26 cellular contexts compared by ENCODE assay signal in the genomic region with DNA sequence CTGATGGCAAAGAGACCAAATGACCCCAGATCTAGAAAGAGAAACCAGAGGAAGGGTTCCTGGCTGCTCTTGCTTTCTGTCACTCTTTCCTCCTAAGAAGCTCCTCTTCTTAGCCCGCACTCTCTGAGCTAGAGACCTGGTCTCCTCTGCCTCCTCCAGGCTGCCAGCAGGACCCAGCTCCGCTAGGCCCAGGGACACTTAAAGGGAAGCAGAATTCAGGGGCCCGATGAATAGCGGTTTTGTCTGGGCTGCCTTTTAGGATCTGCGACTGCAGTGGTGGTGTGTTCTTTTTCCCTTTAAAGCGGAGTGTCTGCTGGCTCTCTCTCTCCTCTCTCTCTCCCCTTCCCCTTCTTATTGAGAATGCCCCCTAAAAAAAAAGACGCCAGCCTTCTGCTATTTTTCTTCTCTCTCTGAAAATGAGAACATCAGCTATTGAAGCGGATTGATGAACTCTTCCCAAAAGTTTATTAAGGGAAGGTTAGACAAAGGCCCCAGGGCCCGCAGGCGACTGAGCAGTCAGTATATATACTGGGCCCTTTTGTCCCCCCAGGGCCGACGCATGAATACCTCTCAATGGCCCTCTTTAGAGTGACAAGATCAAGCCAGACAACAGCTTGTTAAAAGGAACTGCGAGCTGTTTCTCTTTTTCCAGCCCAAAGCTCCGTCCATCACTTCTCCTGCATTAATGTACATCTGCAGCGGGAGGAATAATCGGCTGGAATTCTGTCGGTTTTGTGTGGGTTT. TPM values are rescaled to one million over a fixed set of nuclear protein-coding genes. Genes with fewer than 3 reads are reported as not detected.
DNase-seq lines count a peak whose midpoint lies in the region; TF ChIP-seq lines count a peak whose summit lies in the region.
"Had no signal": no experiment of that assay in that cellular context is flagged by ENCODE, and none has a peak within 500 bp of the region (broad histone marks: within the 10 kb centered on the region; RNA-seq: fewer than 3 reads in every experiment).

No MANE protein-coding gene starts in this region.

- TF ChIP-seq CTCF in endodermal cell (conservative IDR thresholded peaks at IDR 0.05): no peak
- no peak for TF ChIP-seq CTCF in transverse colon (IDR thresholded peaks at IDR 0.05)

- in situ Hi-C loops in transverse colon (cut with MboI; ENCODE audit: low pct_ligation_motif_present in 1 of 4, low pct_unique_long_range_greater_than_20kb in 1 of 4, low sequenced_read_pairs in 3 of 4): no loop called here

- intact Hi-C loops in transverse colon (cut with DNase I; ENCODE audit: low total_unique reads): no loop called here

- peaks cover 6% of the 10 kb centered on the region for H3K4me1 ChIP-seq in endodermal cell (ENCODE audit: control insufficient read depth, insufficient read depth, low read length)
- peaks cover 22% of the 10 kb centered on the region for H3K4me1 ChIP-seq in neuron (ENCODE audit: insufficient read depth, low read length)
- H3K4me1 ChIP-seq in transverse colon: no peaks in the 10 kb centered on the region
- H3K4me1 ChIP-seq: BE2C, SJCRH30 had no signal

- H3K4me3 Mint-ChIP-seq in endodermal cell: no peak overlapping the region
- no peak overlapping the region for H3K4me3 Mint-ChIP-seq in T-helper 2 cell treated with Interferon-gamma antibody and Interleukin-4, amounts not matched to agents 5 μg/mL and 100 μg/mL, for 36 hours
- H3K4me3 Mint-ChIP-seq: CD4-positive, CD25-positive, alpha-beta regulatory T cell had no signal

- H3K27me3 ChIP-seq in endodermal cell (ENCODE audit: control insufficient read depth, insufficient read depth, low read length, poor library complexity, severe bottlenecking): peaks cover 100% of the 10 kb centered on the region
- H3K27me3 ChIP-seq in neuron (ENCODE audit: insufficient read depth, low read length): peaks cover 27% of the 10 kb centered on the region
- H3K27me3 ChIP-seq in transverse colon: peaks cover 89% of the 10 kb centered on the region
- H3K27me3 ChIP-seq: BE2C had no signal

- TF ChIP-seq POLR2A in transverse colon (IDR thresholded peaks at IDR 0.05): no peak

- H3K36me3 Mint-ChIP-seq in endodermal cell (ENCODE audit: low read depth): no peaks in the 10 kb centered on the region
- no peaks in the 10 kb centered on the region for H3K36me3 Mint-ChIP-seq in T-helper 2 cell treated with Interferon-gamma antibody and Interleukin-4, amounts not matched to agents 5 μg/mL and 100 μg/mL, for 36 hours (ENCODE audit: low read depth)
- H3K36me3 Mint-ChIP-seq: CD4-positive, CD25-positive, alpha-beta regulatory T cell had no signal

- peaks cover 99% of the 10 kb centered on the region for H3K27me3 Mint-ChIP-seq in endodermal cell (ENCODE audit: insufficient read depth)
- peaks cover 38% of the 10 kb centered on the region for H3K27me3 Mint-ChIP-seq in T-helper 2 cell treated with Interferon-gamma antibody and Interleukin-4, amounts not matched to agents 5 μg/mL and 100 μg/mL, for 36 hours (ENCODE audit: low read depth)

- 39 to 59% methylated on average over 8 to 17 of the region's 17 CpGs for WGBS in endodermal cell (ENCODE audit: insufficient coverage in 1 of 2, insufficient read length in 1 of 2), 2 experiments
- 76 to 83% methylated on average over 1 to 17 of the region's 17 CpGs for WGBS in transverse colon (ENCODE audit: low coverage in 1 of 2), 2 donors

- H3K9ac ChIP-seq in endodermal cell (ENCODE audit: extremely low read depth, low read length, poor library complexity, severe bottlenecking): no peak overlapping the region
- H3K9ac ChIP-seq: GM23248 had no signal

- H2AFZ ChIP-seq in neuron (ENCODE audit: low read depth, low read length): peak overlapping the region; percentile 65
- H2AFZ ChIP-seq: GM23248 had no signal

- H3K4me3 ChIP-seq in endodermal cell (ENCODE audit: low read length) (no peak overlapping the region), neuron (ENCODE audit: low read length) (no peak overlapping the region), transverse colon (no peak overlapping the region)
- H3K4me3 ChIP-seq: GM23248, SJCRH30 had no signal

- H3K9me3 ChIP-seq in endodermal cell (ENCODE audit: control insufficient read depth, low read length): no peaks in the 10 kb centered on the region
- no peaks in the 10 kb centered on the region for H3K9me3 ChIP-seq in neuron (ENCODE audit: low read length)
- no peaks in the 10 kb centered on the region for H3K9me3 ChIP-seq in transverse colon
- H3K9me3 ChIP-seq: BE2C, SJCRH30 had no signal

- H3K27ac Mint-ChIP-seq in endodermal cell: no peak overlapping the region
- no peak overlapping the region for H3K27ac Mint-ChIP-seq in T-helper 2 cell treated with Interferon-gamma antibody and Interleukin-4, amounts not matched to agents 5 μg/mL and 100 μg/mL, for 36 hours
- H3K27ac Mint-ChIP-seq: CD4-positive, CD25-positive, alpha-beta regulatory T cell had no signal

- DNase-seq in NCI-H82 (lab: John Stamatoyannopoulos, UW) (peak; percentile 31), NCI-H82 treated with DMSO at 0.1 percent for 48 hours (lab: John Stamatoyannopoulos, UW; ENCODE audit: unreplicated experiment) (no peak), endodermal cell (no peak), transverse colon (no peak), NCI-H2029 (lab: John Stamatoyannopoulos, UW) (no peak)
- no peak for DNase-seq in T-helper 2 cell treated with Interferon-gamma antibody and Interleukin-4, amounts not matched to agents 5 μg/mL and 100 μg/mL, for 36 hours (ENCODE audit: low spot score)
- DNase-seq: ACHN; BE2C; CD4-positive, CD25-positive, alpha-beta regulatory T cell; DMS153; DND-41; GM23248; H9; Karpas-422; NCI-H1092; NCI-H1417 treated with DMSO at 0.1 percent for 48 hours; NCI-H187; NCI-H2171 treated with DMSO at 0.1 percent for 48 hours; NCI-H345; NCI-H510A treated with DMSO at 0.1 percent for 48 hours; SJCRH30 had no signal

- peaks cover 14% of the 10 kb centered on the region for H3K4me1 Mint-ChIP-seq in endodermal cell
- H3K4me1 Mint-ChIP-seq in T-helper 2 cell treated with Interferon-gamma antibody and Interleukin-4, amounts not matched to agents 5 μg/mL and 100 μg/mL, for 36 hours (ENCODE audit: low read depth): peaks cover 7% of the 10 kb centered on the region

- no peaks in the 10 kb centered on the region for H3K36me3 ChIP-seq in endodermal cell (ENCODE audit: control insufficient read depth, insufficient read depth, low read length)
- H3K36me3 ChIP-seq in neuron (ENCODE audit: insufficient read depth, low read length): no peaks in the 10 kb centered on the region
- H3K36me3 ChIP-seq in transverse colon: no peaks in the 10 kb centered on the region
- H3K36me3 ChIP-seq: BE2C, SJCRH30 had no signal

- H3K9me3 Mint-ChIP-seq in endodermal cell: no peaks in the 10 kb centered on the region
- H3K9me3 Mint-ChIP-seq in T-helper 2 cell treated with Interferon-gamma antibody and Interleukin-4, amounts not matched to agents 5 μg/mL and 100 μg/mL, for 36 hours: no peaks in the 10 kb centered on the region
- H3K9me3 Mint-ChIP-seq: CD4-positive, CD25-positive, alpha-beta regulatory T cell had no signal

- peak overlapping the region; percentile 91 for H3K27ac ChIP-seq in endodermal cell (ENCODE audit: low read depth, low read length)
- no peak overlapping the region for H3K27ac ChIP-seq in transverse colon
- H3K27ac ChIP-seq: 22Rv1, GM23248, SJCRH30 had no signal

- no peak for TF ChIP-seq EP300 in transverse colon (IDR thresholded peaks at IDR 0.05; ENCODE audit: low read depth)

RNA-seq across cellular contexts. Expression of a gene that starts 27.0 kb away (rescaled TPM):
- total RNA-seq in endodermal cell (1 to 10 TPM; 2.2 to 2.4 TPM), transverse colon (not detected)
- polyA plus RNA-seq in endodermal cell (2013, experiment 1 of 2): 13.1 TPM
- 12.1 TPM for polyA plus RNA-seq in endodermal cell (2013, experiment 2 of 2)
- total RNA-seq: CD4-positive, CD25-positive, alpha-beta regulatory T cell; GM23248; HepG2; HT1080; Right ventricle myocardium inferior had no signal
- polyA plus RNA-seq: CD4-positive, CD25-positive, alpha-beta regulatory T cell; GM23248; HepG2 had no signal
